In genomic region chrX:15623074-15623473, GRCh38 we compare ENCODE assay signal across 26 cellular contexts. TPM values are rescaled to one million over a fixed set of nuclear protein-coding genes. Genes with fewer than 3 reads are reported as not detected.
DNase-seq lines count a peak whose midpoint lies in the region; ATAC-seq, FAIRE-seq and TF ChIP-seq lines count a peak whose summit lies in the region.
"Had no signal": no experiment of that assay in that cellular context is flagged by ENCODE, and none has a peak within 500 bp of the region (broad histone marks: within the 10 kb centered on the region; RNA-seq: fewer than 3 reads in every experiment).

No MANE protein-coding gene starts in this region.

- peaks cover 10% of the 10 kb centered on the region; the same call in 2 of the 3 replicates for H3K4me1 ChIP-seq in A549
- H3K4me1 ChIP-seq in endothelial cell of umbilical vein (ENCODE audit: control insufficient read depth, extremely low read depth, insufficient read depth, low read length) = no peaks in the 10 kb centered on the region
- H3K4me1 ChIP-seq in mucosa of descending colon (ENCODE audit: low read depth) = no peaks in the 10 kb centered on the region
- no peaks in the 10 kb centered on the region for H3K4me1 ChIP-seq in aorta (ENCODE audit: control insufficient read depth in 1 of 2, insufficient read depth in 2 of 2, low read length in 2 of 2)

- CTCF ChIA-PET in A549 (lab: Yijun Ruan, JAX) (no interaction called here), endothelial cell of umbilical vein (lab: Charles Lee) (no interaction called here)

- ATAC-seq in A549 = no peak
- ATAC-seq in mucosa of descending colon = peak; percentile 67
- ATAC-seq in HG02981 (IDR thresholded peaks at IDR 0.05; ENCODE audit: unreplicated experiment) = no peak
- ATAC-seq in aorta (ENCODE audit: low FRiP score) = no peak
- ATAC-seq: GM23338, HCT116 had no signal

- H3K27ac ChIP-seq in A549 (no peak overlapping the region), VCaP (peak overlapping the region; percentile 38), endothelial cell of umbilical vein (ENCODE audit: insufficient read depth, low read depth, low read length) (no peak overlapping the region), aorta (ENCODE audit: low read depth in 1 of 2, low read length in 2 of 2) (no peak overlapping the region)

- no peak for DNase-seq in A549 (ENCODE audit: low read depth in 1 of 2, low spot score in 1 of 2)
- DNase-seq in endothelial cell of umbilical vein (ENCODE audit: low read depth, low spot score) = no peak
- DNase-seq in mucosa of descending colon = no peak
- DNase-seq in activated T-cell treated with anti-CD3 and anti-CD28 coated beads, Interleukin-2, amount 50 U/mL, for 1 hour = no peak
- no peak for DNase-seq in stimulated activated CD4-positive, alpha-beta T cell treated with anti-CD3 and anti-CD28 coated beads, Interleukin-12 subunit alpha, Interleukin-12 subunit beta, amount 100 ng/mL, for 4 hours
- no peak for DNase-seq in aorta
- DNase-seq: 8988T; C1 segment of cervical spinal cord; Calu3; CD4-positive, alpha-beta memory T cell; COR-L47; DMS53; DMS79 treated with DMSO at 0.1 percent for 48 hours; GF-D8; H9 had no signal

- no peaks in the 10 kb centered on the region for H3K9me1 ChIP-seq in endothelial cell of umbilical vein (replicated peaks; ENCODE audit: control insufficient read depth, extremely low read depth, insufficient read depth, low read length)

- BruUV-seq in endothelial cell of umbilical vein (replicated peaks; lab: Mats Ljungman, UMichigan) = no TSS peak

- TF ChIP-seq POLR2A in A549 (IDR thresholded peaks at IDR 0.05; ENCODE audit: low read length) (no peak), endothelial cell of umbilical vein (IDR thresholded peaks at IDR 0.05; ENCODE audit: low read depth, low read length) (no peak)

- no peak overlapping the region for H3K4me3 ChIP-seq in A549
- no peak overlapping the region for H3K4me3 ChIP-seq in endothelial cell of umbilical vein (replicated peaks in 1 of 3; ENCODE audit: insufficient read depth in 1 of 3, low read depth in 1 of 3, low read length in 3 of 3)
- no peak overlapping the region for H3K4me3 ChIP-seq in mucosa of descending colon
- no peak overlapping the region for H3K4me3 ChIP-seq in aorta (ENCODE audit: low read length in 2 of 2)
- H3K4me3 ChIP-seq: GM23338 had no signal

- POLR2A ChIA-PET in A549 (lab: Yijun Ruan, JAX) (no interaction called here), endothelial cell of umbilical vein (lab: Charles Lee) (no interaction called here)

- WGBS in A549 (ENCODE audit: missing lambda C conversion rate) = 82% methylated on average over 1 of the region's 1 CpG
- WGBS in aorta, 2 donors = 58 to 69% methylated on average over 1 of the region's 1 CpG

- FAIRE-seq in A549 (lab: Jason Lieb, UNC) = peak; percentile 72
- peak; percentile 35 for FAIRE-seq in endothelial cell of umbilical vein (lab: Jason Lieb, UNC)
- FAIRE-seq: GM12891, GM18507 had no signal

- no peaks in the 10 kb centered on the region for H4K20me1 ChIP-seq in endothelial cell of umbilical vein (replicated peaks; ENCODE audit: control insufficient read depth, extremely low read depth, insufficient read depth, low read length)

- H3K4me2 ChIP-seq in A549 (no peak overlapping the region), endothelial cell of umbilical vein (ENCODE audit: insufficient read depth, low read length) (no peak overlapping the region)
- H3K4me2 ChIP-seq: GM23338 had no signal

- dilution Hi-C loops in endothelial cell of umbilical vein (cut with MboI; ENCODE audit: extremely low pct_ligation_motif_present, low sequenced_read_pairs) = no loop called here

- no peak for TF ChIP-seq CTCF in A549 (IDR thresholded peaks at IDR 0.05)
- no peak for TF ChIP-seq CTCF in VCaP (conservative IDR thresholded peaks at IDR 0.05)
- no peak for TF ChIP-seq CTCF in endothelial cell of umbilical vein (IDR thresholded peaks at IDR 0.05; ENCODE audit: extremely low read depth in 1 of 2, insufficient read depth in 1 of 2, low read depth in 1 of 2, low read length in 2 of 2)
- no peak for TF ChIP-seq CTCF in mucosa of descending colon (IDR thresholded peaks at IDR 0.05)

- no peak overlapping the region for H3K9ac ChIP-seq in endothelial cell of umbilical vein (replicated peaks; ENCODE audit: extremely low read depth, insufficient read depth, low read length)

- H3K27me3 ChIP-seq in endothelial cell of umbilical vein (ENCODE audit: control insufficient read depth in 2 of 2, insufficient read depth in 2 of 2, low read length in 2 of 2) = peaks cover 1 to 3% of the 10 kb centered on the region in 2 experiments
- no peaks in the 10 kb centered on the region for H3K27me3 ChIP-seq in aorta (ENCODE audit: control insufficient read depth in 1 of 2, insufficient read depth in 2 of 2, low read length in 1 of 2)

- H3K9me3 ChIP-seq in A549 = no peaks in the 10 kb centered on the region
- H3K9me3 ChIP-seq in endothelial cell of umbilical vein (replicated peaks; ENCODE audit: control insufficient read depth, insufficient read depth, low read length) = no peaks in the 10 kb centered on the region
- no peaks in the 10 kb centered on the region for H3K9me3 ChIP-seq in mucosa of descending colon
- no peaks in the 10 kb centered on the region for H3K9me3 ChIP-seq in aorta (ENCODE audit: control insufficient read depth, low read length)

- TF ChIP-seq EP300 in A549 (IDR thresholded peaks at IDR 0.05) = no peak

- intact Hi-C loops in endothelial cell of umbilical vein (cut with micrococcal nuclease) = no loop called here
- intact Hi-C loops in mucosa of descending colon (cut with DNase I, micrococcal nuclease) = no loop called here
- intact Hi-C loops in aorta (cut with DNase I) = no loop called here

- H2AFZ ChIP-seq in endothelial cell of umbilical vein (ENCODE audit: low read depth, low read length) = no peak overlapping the region
- H2AFZ ChIP-seq: GM23338 had no signal

- no peaks in the 10 kb centered on the region for H3K36me3 ChIP-seq in endothelial cell of umbilical vein (ENCODE audit: control insufficient read depth in 2 of 2, extremely low read depth in 1 of 2, insufficient read depth in 2 of 2, low read length in 2 of 2)
- no peaks in the 10 kb centered on the region for H3K36me3 ChIP-seq in mucosa of descending colon (ENCODE audit: low read depth)
- no peaks in the 10 kb centered on the region for H3K36me3 ChIP-seq in aorta (ENCODE audit: control insufficient read depth in 1 of 2, insufficient read depth in 2 of 2, low read length in 1 of 2)

- H3K79me2 ChIP-seq in endothelial cell of umbilical vein (ENCODE audit: control insufficient read depth, insufficient read depth, low read length) = no peaks in the 10 kb centered on the region

- TF ChIP-seq RAD21 in A549 (conservative IDR thresholded peaks at IDR 0.05 in 1 of 2, IDR thresholded peaks at IDR 0.05 in 1 of 2) = no peak

TF ChIP-seq in endothelial cell of umbilical vein, 7 proteins besides CTCF, POLR2A, EP300 and RAD21 (continues in another document):
- TF ChIP-seq MAX (IDR thresholded peaks at IDR 0.05; ENCODE audit: insufficient read depth, insufficient read length) (no peak), MYC (IDR thresholded peaks at IDR 0.05; ENCODE audit: low read depth, low read length) (no peak), EZH2 (IDR thresholded peaks at IDR 0.05; ENCODE audit: borderline replicate concordance, low read depth, low read length, severe bottlenecking) (no peak), GATA2 (IDR thresholded peaks at IDR 0.05; ENCODE audit: insufficient read depth, insufficient read length, low read depth, low read length) (no peak), JUN (IDR thresholded peaks at IDR 0.05; ENCODE audit: borderline replicate concordance, insufficient read depth, insufficient read length, low read depth) (no peak)

RNA-seq across cellular contexts. Expression of gene ACE2, which starts 22.3 kb away (rescaled TPM):
- 0.06 TPM in 1 of 2 replicates, not detected in the other for polyA plus RNA-seq in A549 (2011; rRNA removed)
- 0.01 TPM in 1 of 2 replicates, not detected in the other for polyA plus RNA-seq in A549 (2012; cell fraction: cytosol; rRNA removed)
- polyA plus RNA-seq in A549 (2012; cell fraction: nucleus; rRNA removed) = not detected in 2 replicates
- polyA plus RNA-seq in A549 (2017; fragmentation: RNase III; extraction: RNeasy Plus Mini Kit Qiagen cat#74134 plus additional on column Dnase treatment) = not detected in 3 replicates
- polyA minus RNA-seq in A549 (2011; rRNA and poly(A)+ RNA removed) = not detected in 2 replicates
- not detected in 2 replicates for total RNA-seq in endothelial cell of umbilical vein
- polyA plus RNA-seq in endothelial cell of umbilical vein = not detected in 2 replicates
- polyA plus RNA-seq in endothelial cell of umbilical vein (2011; cell fraction: cytosol; rRNA removed) = not detected in 2 replicates
- polyA plus RNA-seq in endothelial cell of umbilical vein (2011; cell fraction: nucleus; rRNA removed) = not detected in 2 replicates
- not detected in 2 replicates for polyA plus RNA-seq in endothelial cell of umbilical vein (2012)
- not detected in 2 replicates for polyA minus RNA-seq in endothelial cell of umbilical vein
- not detected for polyA minus RNA-seq in endothelial cell of umbilical vein (2011; cell fraction: cytosol; rRNA and poly(A)+ RNA removed)
- not detected in 2 replicates for polyA minus RNA-seq in endothelial cell of umbilical vein (2011; cell fraction: nucleus; rRNA and poly(A)+ RNA removed)
- total RNA-seq in mucosa of descending colon = 10 to 100 TPM; 23.1 to 40.8 (median 23.2) TPM
- under 1 TPM in 1 of 2 donors, not detected in 1; 0.88 TPM for total RNA-seq in aorta
- 10 to 100 TPM in 1 of 2 donors, not detected in 1; 13.3 TPM for polyA plus RNA-seq in aorta
- total RNA-seq: A673; CD4-positive, alpha-beta memory T cell; Daoy; G401; H4; H9 had no signal
- polyA plus RNA-seq: BJ; CD4-positive, alpha-beta memory T cell; GM23338 had no signal

RNA-seq across cellular contexts. Expression of gene CLTRN, which starts 41.5 kb away (rescaled TPM):
- polyA plus RNA-seq in A549 (2011; rRNA removed) (2.5 and 2.6 TPM in 2 replicates), A549 (2017; fragmentation: RNase III; extraction: RNeasy Plus Mini Kit Qiagen cat#74134 plus additional on column Dnase treatment) (0.46 to 0.84 TPM (median 0.76 TPM) in 3 replicates), endothelial cell of umbilical vein (0.04 TPM in 1 of 2 replicates, not detected in the other), aorta (not detected)
- polyA plus RNA-seq in A549 (2012; cell fraction: cytosol; rRNA removed) = 0.52 and 0.57 TPM in 2 replicates
- polyA plus RNA-seq in A549 (2012; cell fraction: nucleus; rRNA removed) = 0.32 and 0.38 TPM in 2 replicates
- polyA minus RNA-seq in A549 (2011; rRNA and poly(A)+ RNA removed) = 0.21 TPM in 1 of 2 replicates, not detected in the other
- total RNA-seq in endothelial cell of umbilical vein (not detected in 2 replicates), mucosa of descending colon (under 1 TPM in 2 of 3 donors, not detected in 1; 0.41 to 0.48 TPM), aorta (not detected)
- polyA plus RNA-seq in endothelial cell of umbilical vein (2011; cell fraction: cytosol; rRNA removed) = 0.05 and 0.08 TPM in 2 replicates
- 0.18 and 0.36 TPM in 2 replicates for polyA plus RNA-seq in endothelial cell of umbilical vein (2011; cell fraction: nucleus; rRNA removed)
- polyA plus RNA-seq in endothelial cell of umbilical vein (2012) = 0.19 TPM in 1 of 2 replicates, not detected in the other
- not detected in 2 replicates for polyA minus RNA-seq in endothelial cell of umbilical vein
- not detected for polyA minus RNA-seq in endothelial cell of umbilical vein (2011; cell fraction: cytosol; rRNA and poly(A)+ RNA removed)
- not detected in 2 replicates for polyA minus RNA-seq in endothelial cell of umbilical vein (2011; cell fraction: nucleus; rRNA and poly(A)+ RNA removed)
- total RNA-seq: A673, G401 had no signal

Comparison
In these comparisons a context has a peak if more than half of its experiments do, and no peak if none do; other contexts are left out.
1. RNA of gene ACE2, which starts 22.3 kb away (total RNA-seq): 23.1 to 40.8 TPM in mucosa of descending colon; 0.88 TPM in aorta and not detected in endothelial cell of umbilical vein; every median in the first group is over 10 times any median in the second.